In genomic region chr1:121443131-121443530, GRCh38 we compare ENCODE assay signal across 22 cellular contexts.
DNase-seq lines count a peak whose midpoint lies in the region; ATAC-seq, FAIRE-seq and TF ChIP-seq lines count a peak whose summit lies in the region.
"Had no signal": no experiment of that assay in that cellular context is flagged by ENCODE, and none has a peak within 500 bp of the region (broad histone marks: within the 10 kb centered on the region; RNA-seq: fewer than 3 reads in every experiment).

No MANE protein-coding gene starts in this region.

- DNase-seq in A172 (ENCODE audit: low spot score) (peak; percentile 13), HCEC 1CT (peak; percentile 62), WERI-Rb-1 (peak; percentile 12), iris pigment epithelial cell (ENCODE audit: low read depth) (peak; percentile 44), adrenal gland (no peak), GM19239 (ENCODE audit: insufficient read length, low spot score) (no peak)
- DNase-seq in activated naive CD4-positive, alpha-beta T cell treated with Interleukin-2 at 50 U/mL for 16 hours: no peak
- DNase-seq: 8988T; activated CD4-positive, CD25-positive, alpha-beta regulatory T cell treated with anti-CD3 and anti-CD28 coated beads, Interleukin-2, amount 50 U/mL, for 72 hours; activated CD8-positive, alpha-beta memory T cell treated with anti-CD3 and anti-CD28 coated beads for 24 hours; activated naive CD8-positive, alpha-beta T cell treated with anti-CD3 and anti-CD28 coated beads, Interleukin-2, amount 50 U/mL, for 24 hours; central memory CD4-positive, alpha-beta T cell; DMS153; effector CD4-positive, alpha-beta T cell; hypothalamus; Karpas-422; kidney; NCI-H748 treated with DMSO at 0.1 percent for 48 hours; testis had no signal

- intact Hi-C loops in adrenal gland (cut with DNase I): no loop called here

- H3K9me3 ChIP-seq in WERI-Rb-1 (ENCODE audit: severe bottlenecking) (peaks cover 5% of the 10 kb centered on the region), adrenal gland (replicated peaks in 1 of 3) (no peaks in the 10 kb centered on the region)
- H3K9me3 ChIP-seq: HAP-1, testis had no signal

- TF ChIP-seq CTCF in WERI-Rb-1 (IDR thresholded peaks at IDR 0.05; ENCODE audit: low read depth, low read length) (no peak), adrenal gland (IDR thresholded peaks at IDR 0.05) (no peak)

- no peak for FAIRE-seq in GM19239 (lab: Jason Lieb, UNC)
- FAIRE-seq: kidney had no signal

- WGBS in adrenal gland, 4 donors: 71 to 88% (median 79%) methylated on average over 3 of the region's 3 CpGs

- ATAC-seq in HG03571 (IDR thresholded peaks at IDR 0.05; ENCODE audit: unreplicated experiment): no peak
- ATAC-seq: activated naive CD8-positive, alpha-beta T cell treated with anti-CD3 and anti-CD28 coated beads, Interleukin-2, amount 50 U/mL, for 24 hours had no signal

- H3K27ac ChIP-seq in WERI-Rb-1 (peak overlapping the region; percentile 23), adrenal gland (no peak overlapping the region)
- H3K27ac ChIP-seq: C4-2B, testis had no signal

- no peaks in the 10 kb centered on the region for H3K36me3 ChIP-seq in WERI-Rb-1
- no peaks in the 10 kb centered on the region for H3K36me3 ChIP-seq in adrenal gland (replicated peaks in 1 of 2)
- H3K36me3 ChIP-seq: HAP-1 had no signal

- H3K4me1 ChIP-seq in adrenal gland (replicated peaks in 1 of 2): no peaks in the 10 kb centered on the region
- H3K4me1 ChIP-seq: HAP-1, testis had no signal

- no peaks in the 10 kb centered on the region for H3K27me3 ChIP-seq in WERI-Rb-1 (ENCODE audit: insufficient read depth, low read depth, severe bottlenecking)
- no peaks in the 10 kb centered on the region for H3K27me3 ChIP-seq in adrenal gland
- H3K27me3 ChIP-seq: testis had no signal

- H3K4me3 ChIP-seq in WERI-Rb-1 (ENCODE audit: low read depth, low read length) (no peak overlapping the region), adrenal gland (no peak overlapping the region)
- H3K4me3 ChIP-seq: HAP-1, testis had no signal

- no peak for TF ChIP-seq POLR2A in adrenal gland (IDR thresholded peaks at IDR 0.05)

Comparison
In these comparisons a context has a peak if more than half of its experiments do, and no peak if none do; other contexts are left out.
1. DNase-seq: peak in A172 (single experiment), HCEC 1CT (single experiment), WERI-Rb-1 (single experiment) and iris pigment epithelial cell (single experiment); none in adrenal gland (0 of 7), GM19239 (single experiment) and activated naive CD4-positive, alpha-beta T cell treated with Interleukin-2 at 50 U/mL for 16 hours (single experiment).